ENCODE assay signal across 8 cellular contexts in genomic region chr2:231679906-231680283, GRCh38. TPM values are rescaled to one million over a fixed set of nuclear protein-coding genes. Genes with fewer than 3 reads are reported as not detected.
DNase-seq lines count a peak whose midpoint lies in the region; ATAC-seq, FAIRE-seq and TF ChIP-seq lines count a peak whose summit lies in the region.

No MANE protein-coding gene starts in this region.

- peak overlapping the region; percentile 89 for H3K18ac ChIP-seq in H1 (ENCODE audit: extremely low read depth, low read length)

- no peak for ATAC-seq in HG03025 (IDR thresholded peaks at IDR 0.05; ENCODE audit: low FRiP score, unreplicated experiment)

- H2AFZ ChIP-seq in H1 (ENCODE audit: low read length): no peak overlapping the region
- H2AFZ ChIP-seq in osteoblast (ENCODE audit: low read length): no peak overlapping the region

- H3K27me3 ChIP-seq in DOHH2 (ENCODE audit: control insufficient read depth, low read length) (no peaks in the 10 kb centered on the region), H1 (replicated peaks in 1 of 4; ENCODE audit: control insufficient read depth in 3 of 4, extremely low read depth in 1 of 4, insufficient read depth in 3 of 4, low read length in 3 of 4) (no peaks in the 10 kb centered on the region), osteoblast (ENCODE audit: insufficient read depth, low read length) (no peaks in the 10 kb centered on the region)

- peak overlapping the region; percentile 99; the same call in 1 of the 2 replicates for H4K8ac ChIP-seq in H1 (ENCODE audit: extremely low read depth, insufficient read depth, low read length)

- H3K79me1 ChIP-seq in H1 (ENCODE audit: low read depth, low read length): no peaks in the 10 kb centered on the region

- H3K23ac ChIP-seq in H1 (ENCODE audit: insufficient read length): no peak overlapping the region

- peaks cover 9% of the 10 kb centered on the region; the same call in 1 of the 2 replicates for H3K23me2 ChIP-seq in H1 (ENCODE audit: low read depth, low read length)

- H3K4me2 ChIP-seq in DOHH2 (ENCODE audit: low read length) (peak overlapping the region; percentile 92), H1 (ENCODE audit: insufficient read depth in 1 of 2, low read depth in 2 of 2, low read length in 2 of 2) (peak overlapping the region; percentile 88 to 97), osteoblast (ENCODE audit: insufficient read depth, low read length) (no peak overlapping the region)

- no peaks in the 10 kb centered on the region for H3K9me3 ChIP-seq in DOHH2 (ENCODE audit: control insufficient read depth, insufficient read depth, low read length)
- no peaks in the 10 kb centered on the region for H3K9me3 ChIP-seq in H1 (ENCODE audit: insufficient read depth in 2 of 2, low read depth in 1 of 2, low read length in 1 of 2)
- H3K9me3 ChIP-seq in osteoblast (ENCODE audit: low read depth, low read length): no peaks in the 10 kb centered on the region

- peak overlapping the region; percentile 100 for H4K91ac ChIP-seq in H1 (replicated peaks; ENCODE audit: insufficient read length, low read length)

- peak overlapping the region; percentile 91 for H3K4ac ChIP-seq in H1 (replicated peaks; ENCODE audit: insufficient read length, low read depth, low read length)

- peak overlapping the region in 3 of 4 experiments; percentile 34 to 96 (median 95); a peak in 6 of 7 replicates for H3K9ac ChIP-seq in H1 (replicated peaks in 1 of 4; ENCODE audit: extremely low read depth in 1 of 4, low read depth in 3 of 4, low read length in 3 of 4)

- H3K56ac ChIP-seq in H1 (replicated peaks; ENCODE audit: insufficient read length, low read depth, low read length): peak overlapping the region; percentile 91

- 38% methylated on average over 11 of the region's 11 CpGs; no CpG with 5 or more reads in 1 of the 2 experiments for WGBS in H1 (ENCODE audit: extremely low coverage in 1 of 2, insufficient coverage in 1 of 2, insufficient read length in 1 of 2, insufficient replicate concordance in 2 of 2, low coverage in 1 of 2, low lambda C conversion rate in 2 of 2, missing lambda C conversion rate in 1 of 2), 2 experiments

- H3K14ac ChIP-seq in H1 (ENCODE audit: insufficient read length): no peak overlapping the region

- H3K36me3 ChIP-seq in DOHH2 (ENCODE audit: control insufficient read depth, low read length) (peaks cover 21% of the 10 kb centered on the region), H1 (ENCODE audit: control insufficient read depth in 2 of 4, insufficient read depth in 4 of 4, low read length in 3 of 4) (no peaks in the 10 kb centered on the region), osteoblast (ENCODE audit: insufficient read depth, low read length) (no peaks in the 10 kb centered on the region)

- H3K79me2 ChIP-seq in DOHH2 (ENCODE audit: control insufficient read depth, low read length) (peaks cover 57% of the 10 kb centered on the region), H1 (ENCODE audit: control insufficient read depth in 1 of 2, insufficient read depth in 2 of 2, low read length in 2 of 2) (no peaks in the 10 kb centered on the region), osteoblast (ENCODE audit: insufficient read depth, low read length) (no peaks in the 10 kb centered on the region)

- 0 out of 2 replicates have a peak overlapping the region, but pooled peaks have one; percentile 23 for H2BK20ac ChIP-seq in H1 (ENCODE audit: low read length)

- peaks cover 93% of the 10 kb centered on the region for H3K4me1 ChIP-seq in DOHH2 (ENCODE audit: control insufficient read depth, low read length)
- peaks cover 0 to 34% (median 20%) of the 10 kb centered on the region in 4 experiments; a peak in 6 of 7 replicates for H3K4me1 ChIP-seq in H1 (replicated peaks in 1 of 4; ENCODE audit: control insufficient read depth in 3 of 4, insufficient read depth in 4 of 4, low read length in 3 of 4)
- peaks cover 10% of the 10 kb centered on the region for H3K4me1 ChIP-seq in osteoblast (ENCODE audit: insufficient read depth, low read length)

- TF ChIP-seq RAD21 in H1 (IDR thresholded peaks at IDR 0.05 in 1 of 2, conservative IDR thresholded peaks at IDR 0.05 in 1 of 2; ENCODE audit: low read depth in 2 of 2, low read length in 2 of 2): peak in 1 of 2 experiments; percentile 2; a peak in 1 of 4 replicates

- H3K9me2 ChIP-seq in DOHH2 (replicated peaks; ENCODE audit: control insufficient read depth, low read length): no peaks in the 10 kb centered on the region

- no peak for FAIRE-seq in H1 (lab: Jason Lieb, UNC)

- peak overlapping the region; percentile 76; the same call in 1 of the 2 replicates for H2BK12ac ChIP-seq in H1 (ENCODE audit: low read depth, low read length)

- H4K20me1 ChIP-seq in DOHH2 (ENCODE audit: control insufficient read depth, insufficient read depth, low read depth, low read length) (no peaks in the 10 kb centered on the region), H1 (replicated peaks in 1 of 2; ENCODE audit: control insufficient read depth in 1 of 2, insufficient read depth in 2 of 2, low read length in 2 of 2) (no peaks in the 10 kb centered on the region), osteoblast (ENCODE audit: insufficient read depth, low read length) (no peaks in the 10 kb centered on the region)

- TF ChIP-seq EP300 in H1 (IDR thresholded peaks at IDR 0.05; ENCODE audit: borderline replicate concordance in 1 of 2, low read depth in 2 of 2, low read length in 2 of 2): no peak

- H2BK120ac ChIP-seq in H1 (replicated peaks; ENCODE audit: low read depth, low read length): peak overlapping the region; percentile 80

- H2AK5ac ChIP-seq in H1 (ENCODE audit: low read depth, low read length): peak overlapping the region; percentile 43; the same call in 1 of the 2 replicates

- no peak for TF ChIP-seq CTCF in DOHH2 (IDR thresholded peaks at IDR 0.05; ENCODE audit: low read depth, low read length, poor library complexity, severe bottlenecking)
- TF ChIP-seq CTCF in H1 (IDR thresholded peaks at IDR 0.05; ENCODE audit: control extremely low read depth in 1 of 3, insufficient read depth in 1 of 3, low read depth in 1 of 3, low read length in 3 of 3): peak in 1 of 3 experiments; percentile 36; a peak in 1 of 4 replicates
- TF ChIP-seq CTCF in osteoblast (IDR thresholded peaks at IDR 0.05; ENCODE audit: extremely low read depth, low read depth, low read length): no peak

- H3K27ac ChIP-seq in DOHH2 (ENCODE audit: low read depth, low read length) (peak overlapping the region; percentile 95), H1 (ENCODE audit: low read depth, low read length) (peak overlapping the region; percentile 99), osteoblast (ENCODE audit: low read depth, low read length) (no peak overlapping the region)

- DNase-seq in NCI-H2196 (lab: John Stamatoyannopoulos, UW; ENCODE audit: unreplicated experiment) (peak; percentile 87), H1 (ENCODE audit: low read depth in 1 of 2, low spot score in 2 of 2) (no peak), osteoblast (ENCODE audit: insufficient read length, low spot score, missing footprints) (peak; percentile 79), hypothalamus (lab: John Stamatoyannopoulos, UW) (no peak), iPS-NIHi7 (ENCODE audit: extremely low spot score) (no peak), germinal center (ENCODE audit: low spot score) (no peak)

- CTCF ChIA-PET in H1 (lab: Charles Lee; ENCODE audit: partially characterized antibody): interaction anchor here (0.7 to 31.4 kb wide), 18 partner anchors 9 to 197 kb away, joined by 3 to 555 read pairs (median 4); partner anchors contain the start of gene PTMA

- H4K5ac ChIP-seq in H1 (ENCODE audit: insufficient read length, low read depth, low read length): peak overlapping the region; percentile 87

- H3K4me3 ChIP-seq in DOHH2 (ENCODE audit: low read length) (peak overlapping the region; percentile 82), H1 (ENCODE audit: extremely low read depth in 1 of 4, insufficient read depth in 2 of 4, low read depth in 3 of 4, low read length in 4 of 4) (peak overlapping the region in 3 of 4 experiments; percentile 11 to 88 (median 48); a peak in 5 of 8 replicates), osteoblast (ENCODE audit: insufficient read depth, low read length) (no peak overlapping the region)

- peaks cover 40% of the 10 kb centered on the region for H3F3A ChIP-seq in DOHH2 (ENCODE audit: control insufficient read depth, insufficient read depth)

- TF ChIP-seq POLR2A in H1 (IDR thresholded peaks at IDR 0.05; ENCODE audit: control extremely low read depth in 1 of 2, low read depth in 2 of 2, low read length in 2 of 2): no peak

- POLR2A ChIA-PET in H1 (lab: Charles Lee; ENCODE audit: partially characterized antibody): interaction anchor here (0.6 to 27.8 kb wide), 12 partner anchors 2 to 89 kb away, joined by 3 to 1080 read pairs (median 6); partner anchors contain the start of gene PTMA

- H2BK5ac ChIP-seq in H1 (ENCODE audit: low read depth, low read length): peak overlapping the region; percentile 93

- H2BK15ac ChIP-seq in H1 (ENCODE audit: low read length): peak overlapping the region; percentile 74; the same call in 1 of the 2 replicates

TF ChIP-seq in H1, 55 proteins besides CTCF, POLR2A, EP300 and RAD21:
- TF ChIP-seq ASH2L (IDR thresholded peaks at IDR 0.05; ENCODE audit: low read length) (peak; percentile 5), KDM5A (IDR thresholded peaks at IDR 0.05; ENCODE audit: low read length) (no peak)

RNA-seq across cellular contexts. Expression of gene PTMA, which starts 28.4 kb away (rescaled TPM):
- 2,680 and 2,823 TPM in 2 replicates for total RNA-seq in H1 (2021; fragmentation: NEBNext Ultra II Directional; extraction: Animal tissue kit (Norgen Biotek cat#: 25700))
- polyA plus RNA-seq in H1 (2011; rRNA removed): 643 and 683 TPM in 2 replicates
- 2,462 TPM for polyA plus RNA-seq in H1 (2011; cell fraction: cytosol; rRNA removed)
- 898 TPM for polyA plus RNA-seq in H1 (2011; cell fraction: nucleus; rRNA removed)
- polyA plus RNA-seq in H1 (2012, experiment 1 of 2): 2,061 to 2,998 TPM (median 2,419 TPM) in 4 replicates
- 1,442 TPM for polyA plus RNA-seq in H1 (2012, experiment 2 of 2)
- polyA plus RNA-seq in H1 (2013, experiment 1 of 2): 4,157 TPM
- polyA plus RNA-seq in H1 (2013, experiment 2 of 2): 3,985 TPM
- 94.7 and 121 TPM in 2 replicates for polyA minus RNA-seq in H1 (2011; rRNA and poly(A)+ RNA removed)
- 755 TPM for polyA minus RNA-seq in H1 (2011; cell fraction: cytosol; rRNA and poly(A)+ RNA removed)
- polyA minus RNA-seq in H1 (2011; cell fraction: nucleus; rRNA and poly(A)+ RNA removed): 623 TPM
- 459 and 545 TPM in 2 replicates for total RNA-seq in osteoblast

Comparison
In these comparisons a context has a peak if more than half of its experiments do, and no peak if none do; other contexts are left out.
1. DNase-seq: peak in NCI-H2196 (single experiment) and osteoblast (single experiment); none in H1 (0 of 2), hypothalamus (0 of 51), iPS-NIHi7 (single experiment) and germinal center (single experiment).